ENCODE assay signal across 10 cellular contexts in the genomic region with DNA sequence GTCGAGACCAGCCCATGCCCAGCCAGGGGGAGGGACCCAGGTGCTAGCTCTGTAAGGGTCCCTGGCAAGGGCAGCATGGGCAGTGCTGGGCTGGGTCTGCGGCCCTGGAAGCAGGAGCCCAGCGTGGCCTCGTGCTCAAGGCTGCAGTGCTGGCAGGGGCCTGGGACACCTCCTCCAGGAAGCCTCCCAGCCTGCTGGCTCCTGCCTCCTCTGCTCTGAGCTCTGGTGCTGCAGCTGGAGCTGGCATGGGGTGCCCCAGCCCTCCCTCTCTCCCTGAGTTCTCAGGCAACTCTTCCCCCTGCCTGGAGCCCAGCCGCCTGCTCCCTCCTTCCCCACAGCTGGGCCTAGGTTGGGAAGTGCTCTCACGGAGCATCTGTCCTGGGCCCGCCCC. TPM values are rescaled to one million over a fixed set of nuclear protein-coding genes. Genes with fewer than 3 reads are reported as not detected.
"Had no signal": no experiment of that assay in that cellular context is flagged by ENCODE, and none has a peak within 500 bp of the region (broad histone marks: within the 10 kb centered on the region; RNA-seq: fewer than 3 reads in every experiment).

No MANE protein-coding gene starts in this region.

- FAIRE-seq: H54 had no signal

- H3K9ac ChIP-seq: GM23248, KMS-11 had no signal

- H3K27ac ChIP-seq: GM23248, HL-60, KMS-11 had no signal

- H2AFZ ChIP-seq: GM23248 had no signal

- DNase-seq: GM23248, GOT3, H9, HCEC 1CT, IMR-90, KBM-7 had no signal

- H3K4me2 ChIP-seq: KMS-11 had no signal

- H3K4me3 ChIP-seq: GM23248 had no signal

RNA-seq across cellular contexts. Expression of a gene that starts 6.8 kb away (rescaled TPM):
- total RNA-seq: GM23248, H9, HT1080, IMR-90 had no signal
- polyA plus RNA-seq: GM23248, IMR-90 had no signal

RNA-seq across cellular contexts. Expression of a gene that starts 15.0 kb away (rescaled TPM):
- total RNA-seq: GM23248 had no signal

RNA-seq across cellular contexts. Expression of a gene that starts 17.4 kb away (rescaled TPM):
- total RNA-seq: GM23248, H9, HT1080, IMR-90 had no signal
- polyA plus RNA-seq: GM23248 had no signal
